ENCODE assay signal across 1 cellular context in genomic region chr3:57227204-57227929, GRCh38.
TF ChIP-seq lines count a peak whose summit lies in the region.

TSS of gene APPL1 (plus strand) at chr3:57227729. CDS start at chr3:57227884, 155 bp downstream.

TF ChIP-seq in SK-N-SH, 30 proteins besides CTCF, POLR2A, EP300 and RAD21 (continued from another document):
- TF ChIP-seq ZBTB33 (IDR thresholded peaks at IDR 0.05; ENCODE audit: borderline replicate concordance, low read depth) (peak; percentile 79; the same call in 1 of the 2 replicates), GABPA (IDR thresholded peaks at IDR 0.05; ENCODE audit: low read depth) (peak; percentile 70), FOSL2 (IDR thresholded peaks at IDR 0.05; ENCODE audit: borderline replicate concordance, low read depth) (no peak), TEAD4 (IDR thresholded peaks at IDR 0.05; ENCODE audit: borderline replicate concordance, insufficient read depth) (no peak), FOXJ3 (CRISPR knock-in tag; IDR thresholded peaks at IDR 0.05) (no peak), SMC3 (IDR thresholded peaks at IDR 0.05; ENCODE audit: low read depth, low read length) (no peak), RXRA (IDR thresholded peaks at IDR 0.05; ENCODE audit: borderline replicate concordance, low read depth) (peak; percentile 52; the same call in 1 of the 2 replicates), FOXM1 (IDR thresholded peaks at IDR 0.05; ENCODE audit: low read depth) (no peak), SIN3A (IDR thresholded peaks at IDR 0.05; ENCODE audit: borderline replicate concordance, low read depth, low read length) (no peak; the same call in 1 of the 2 replicates), TAF1 (IDR thresholded peaks at IDR 0.05; ENCODE audit: borderline replicate concordance, low read depth, low read length) (peak; percentile 71; the same call in 1 of the 2 replicates)
